Comparison of ENCODE assay signal across 11 cellular contexts in genomic region chr2:216339456-216340279, GRCh38. TPM values are rescaled to one million over a fixed set of nuclear protein-coding genes. Genes with fewer than 3 reads are reported as not detected.
DNase-seq lines count a peak whose midpoint lies in the region; ATAC-seq and TF ChIP-seq lines count a peak whose summit lies in the region.
"Had no signal": no experiment of that assay in that cellular context is flagged by ENCODE, and none has a peak within 500 bp of the region (broad histone marks: within the 10 kb centered on the region; RNA-seq: fewer than 3 reads in every experiment).

No MANE protein-coding gene starts in this region.

- intact Hi-C loops in transverse colon (cut with DNase I; ENCODE audit: low total_unique reads) = no loop called here

- no peak for TF ChIP-seq EP300 in transverse colon (IDR thresholded peaks at IDR 0.05; ENCODE audit: low read depth)

- no peaks in the 10 kb centered on the region for H3K27me3 ChIP-seq in MG63
- no peaks in the 10 kb centered on the region for H3K27me3 ChIP-seq in transverse colon
- H3K27me3 ChIP-seq: BLaER1 treated with 17β-estradiol and CSF1 and Interleukin-3, amounts not matched to agents 10 nM and 100 nM had no signal

- no peak for TF ChIP-seq POLR2A in transverse colon (IDR thresholded peaks at IDR 0.05)

- no peak overlapping the region for H3K27ac ChIP-seq in transverse colon
- H3K27ac ChIP-seq: BLaER1 treated with 17β-estradiol and CSF1 and Interleukin-3, amounts not matched to agents 10 nM and 100 nM had no signal

- ATAC-seq in WTC11 = peak; percentile 95
- no peak for ATAC-seq in GM19452 (IDR thresholded peaks at IDR 0.05; ENCODE audit: unreplicated experiment)

- peaks cover 2% of the 10 kb centered on the region; the same call in 1 of the 2 replicates for H3K27me3 Mint-ChIP-seq in WTC11 (ENCODE audit: low read depth)

- POLR2A ChIA-PET in WTC11 (lab: Charles Lee) = interaction anchor here (0.6 to 1.0 kb wide), 2 partner anchors 32 to 85 kb away, joined by 3 to 4 read pairs; partner anchors contain the start of gene MARCHF4

- peaks cover 3% of the 10 kb centered on the region; the same call in 1 of the 2 replicates for H3K9me3 Mint-ChIP-seq in WTC11

- peak overlapping the region; percentile 95 for H3K27ac Mint-ChIP-seq in WTC11
- H3K27ac Mint-ChIP-seq: activated naive CD8-positive, alpha-beta T cell treated with anti-CD3 and anti-CD28 coated beads, Interleukin-2, amount 10 ng/mL, durations not matched to agents 7 days and 5 days had no signal

- H3K4me1 ChIP-seq in transverse colon = peaks cover 0 to 7% (median 2%) of the 10 kb centered on the region in 4 donors

- no peak for TF ChIP-seq CTCF in WTC11 (IDR thresholded peaks at IDR 0.05)
- no peak for TF ChIP-seq CTCF in transverse colon (IDR thresholded peaks at IDR 0.05)

- in situ Hi-C loops in transverse colon (cut with MboI; ENCODE audit: low pct_ligation_motif_present in 1 of 4, low pct_unique_long_range_greater_than_20kb in 1 of 4, low sequenced_read_pairs in 3 of 4) = no loop called here

- H3K4me3 ChIP-seq in MG63 (no peak overlapping the region), transverse colon (no peak overlapping the region)
- H3K4me3 ChIP-seq: BLaER1 treated with 17β-estradiol and CSF1 and Interleukin-3, amounts not matched to agents 10 nM and 100 nM had no signal

- 33 to 56% methylated on average over 1 to 7 of the region's 7 CpGs for WGBS in transverse colon (ENCODE audit: low coverage in 1 of 2), 2 donors

- H3K4me1 Mint-ChIP-seq in WTC11 = peaks cover 54% of the 10 kb centered on the region

- H3K9me3 ChIP-seq in MG63 (no peaks in the 10 kb centered on the region), transverse colon (no peaks in the 10 kb centered on the region)
- H3K9me3 ChIP-seq: BLaER1 treated with 17β-estradiol and CSF1 and Interleukin-3, amounts not matched to agents 10 nM and 100 nM had no signal

- DNase-seq in A172 (ENCODE audit: low spot score) (peak; percentile 90), MG63 (peak; percentile 80), WTC11 (ENCODE audit: low spot score) (peak; percentile 65), iPS DF 19.7 (ENCODE audit: low read depth, low spot score) (peak; percentile 89), transverse colon (no peak), amniotic stem cell (lab: John Stamatoyannopoulos, UW) (no peak), T-helper 9 cell (no peak)
- DNase-seq: activated naive CD8-positive, alpha-beta T cell treated with anti-CD3 and anti-CD28 coated beads, Interleukin-2, amount 10 ng/mL, durations not matched to agents 7 days and 5 days had no signal

- H3K36me3 ChIP-seq in MG63 (no peaks in the 10 kb centered on the region), transverse colon (no peaks in the 10 kb centered on the region)
- H3K36me3 ChIP-seq: BLaER1 treated with 17β-estradiol and CSF1 and Interleukin-3, amounts not matched to agents 10 nM and 100 nM had no signal

- H3K36me3 Mint-ChIP-seq in WTC11 = no peaks in the 10 kb centered on the region

- CTCF ChIA-PET in WTC11 (lab: Charles Lee) = interaction anchor here (0.8 to 2.1 kb wide), 6 partner anchors 12 to 117 kb away, joined by 5 to 9 read pairs (median 6); partner anchors contain the start of gene MARCHF4

- no peak overlapping the region; the same call in 1 of the 2 replicates for H3K4me3 Mint-ChIP-seq in WTC11
- H3K4me3 Mint-ChIP-seq: activated naive CD8-positive, alpha-beta T cell treated with anti-CD3 and anti-CD28 coated beads, Interleukin-2, amount 10 ng/mL, durations not matched to agents 7 days and 5 days had no signal

TF ChIP-seq in WTC11, 78 proteins besides CTCF, POLR2A, EP300 and RAD21 (continues in another document):
- TF ChIP-seq E2F5 (CRISPR knock-in tag; IDR thresholded peaks at IDR 0.05) = peak; percentile 37; the same call in 1 of the 2 replicates
- no peak for TF ChIP-seq GABPB1 (CRISPR knock-in tag; IDR thresholded peaks at IDR 0.05)
- TF ChIP-seq, protein P1, sequence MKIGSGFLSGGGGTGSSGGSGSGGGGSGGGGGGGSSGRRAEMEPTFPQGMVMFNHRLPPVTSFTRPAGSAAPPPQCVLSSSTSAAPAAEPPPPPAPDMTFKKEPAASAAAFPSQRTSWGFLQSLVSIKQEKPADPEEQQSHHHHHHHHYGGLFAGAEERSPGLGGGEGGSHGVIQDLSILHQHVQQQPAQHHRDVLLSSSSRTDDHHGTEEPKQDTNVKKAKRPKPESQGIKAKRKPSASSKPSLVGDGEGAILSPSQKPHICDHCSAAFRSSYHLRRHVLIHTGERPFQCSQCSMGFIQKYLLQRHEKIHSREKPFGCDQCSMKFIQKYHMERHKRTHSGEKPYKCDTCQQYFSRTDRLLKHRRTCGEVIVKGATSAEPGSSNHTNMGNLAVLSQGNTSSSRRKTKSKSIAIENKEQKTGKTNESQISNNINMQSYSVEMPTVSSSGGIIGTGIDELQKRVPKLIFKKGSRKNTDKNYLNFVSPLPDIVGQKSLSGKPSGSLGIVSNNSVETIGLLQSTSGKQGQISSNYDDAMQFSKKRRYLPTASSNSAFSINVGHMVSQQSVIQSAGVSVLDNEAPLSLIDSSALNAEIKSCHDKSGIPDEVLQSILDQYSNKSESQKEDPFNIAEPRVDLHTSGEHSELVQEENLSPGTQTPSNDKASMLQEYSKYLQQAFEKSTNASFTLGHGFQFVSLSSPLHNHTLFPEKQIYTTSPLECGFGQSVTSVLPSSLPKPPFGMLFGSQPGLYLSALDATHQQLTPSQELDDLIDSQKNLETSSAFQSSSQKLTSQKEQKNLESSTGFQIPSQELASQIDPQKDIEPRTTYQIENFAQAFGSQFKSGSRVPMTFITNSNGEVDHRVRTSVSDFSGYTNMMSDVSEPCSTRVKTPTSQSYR (CRISPR knock-in tag; IDR thresholded peaks at IDR 0.05) = 0 out of 2 replicates have a peak, but pooled peaks have one; percentile 25
- TF ChIP-seq NFE2L1 (CRISPR knock-in tag; IDR thresholded peaks at IDR 0.05) = no peak
- no peak for TF ChIP-seq ZNF416 (CRISPR knock-in tag; IDR thresholded peaks at IDR 0.05)
- no peak for TF ChIP-seq OVOL2 (CRISPR knock-in tag; IDR thresholded peaks at IDR 0.05; ENCODE audit: borderline replicate concordance)
- no peak for TF ChIP-seq ZNF532 (CRISPR knock-in tag; IDR thresholded peaks at IDR 0.05; ENCODE audit: borderline replicate concordance)

RNA-seq across cellular contexts. Expression of gene MARCHF4, which starts 32.6 kb away (rescaled TPM):
- 6.4 and 6.9 TPM in 2 replicates for total RNA-seq in A172 (2014; rRNA removed; shearing (Covaris generic))
- total RNA-seq in MG63 (2014; rRNA removed; shearing (Covaris generic); ENCODE audit: low replicate concordance) = 0.03 and 0.12 TPM in 2 replicates
- total RNA-seq in WTC11 (2021) (1.7 to 2.6 TPM (median 1.7 TPM) in 3 replicates), transverse colon (1 to 10 TPM in 1 of 4 donors, under 1 TPM in 1, not detected in 2; 0.14 to 1.4 TPM)
- total RNA-seq: activated naive CD8-positive, alpha-beta T cell treated with anti-CD3 and anti-CD28 coated beads, Interleukin-2, amount 10 ng/mL, durations not matched to agents 7 days and 5 days; skeletal muscle tissue had no signal

Comparison
In these comparisons a context has a peak if more than half of its experiments do, and no peak if none do; other contexts are left out.
1. DNase-seq: peak in A172 (single experiment), MG63 (single experiment), WTC11 (single experiment) and iPS DF 19.7 (single experiment); none in transverse colon (single experiment), amniotic stem cell (single experiment) and T-helper 9 cell (single experiment).